10 cellular contexts compared by ENCODE assay signal in the genomic region with DNA sequence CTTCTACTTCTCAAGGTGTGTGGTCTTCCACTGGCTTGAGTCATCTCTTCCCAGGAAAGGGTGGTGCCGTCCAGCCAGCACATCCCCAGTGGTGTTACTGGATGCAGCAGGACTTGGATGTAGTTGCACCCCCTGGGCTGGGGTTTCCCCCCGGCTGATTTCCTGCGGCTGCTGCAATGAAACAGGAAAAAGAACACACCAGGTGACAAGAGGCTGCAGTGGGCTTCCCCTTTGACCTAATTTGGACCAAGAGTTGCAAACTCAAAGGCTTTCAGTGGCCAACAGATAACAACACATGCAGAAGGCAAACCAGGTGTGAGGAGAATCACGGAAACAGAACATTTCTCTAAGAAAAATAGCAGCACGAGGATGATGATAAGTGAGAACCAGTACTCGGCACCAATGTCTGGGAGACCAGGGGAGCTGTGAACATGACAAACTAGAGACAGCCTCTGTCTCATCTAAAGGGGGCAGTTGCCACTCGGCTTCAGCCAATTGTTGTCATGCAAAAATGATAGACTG.
A peak's percentile ranks its signal among the peaks of the same experiment; 100 is the strongest.
DNase-seq lines count a peak whose midpoint lies in the region; ATAC-seq, FAIRE-seq and TF ChIP-seq lines count a peak whose summit lies in the region.
"Had no signal": no experiment of that assay in that cellular context is flagged by ENCODE, and none has a peak within 500 bp of the region (broad histone marks: within the 10 kb centered on the region; RNA-seq: fewer than 3 reads in every experiment).

No MANE protein-coding gene starts in this region.

- H2BK120ac ChIP-seq in H1 (replicated peaks; ENCODE audit: low read depth, low read length) = no peak overlapping the region

- POLR2A ChIA-PET in H1 (lab: Charles Lee; ENCODE audit: partially characterized antibody) = no interaction called here

- H3K4me3 ChIP-seq in GM12864 (ENCODE audit: low read depth, low read length) (no peak overlapping the region), H1 (ENCODE audit: extremely low read depth in 1 of 4, insufficient read depth in 2 of 4, low read depth in 3 of 4, low read length in 4 of 4) (no peak overlapping the region), stomach (no peak overlapping the region)

- WGBS in H1 (ENCODE audit: extremely low coverage in 1 of 2, insufficient coverage in 1 of 2, insufficient read length in 1 of 2, insufficient replicate concordance in 2 of 2, low coverage in 1 of 2, low lambda C conversion rate in 2 of 2, missing lambda C conversion rate in 1 of 2), 2 experiments = 73% methylated on average over 7 of the region's 7 CpGs; no CpG with 5 or more reads in 1 of the 2 experiments
- 67 to 73% (median 69%) methylated on average over 7 of the region's 7 CpGs for WGBS in stomach, 5 donors

- no peaks in the 10 kb centered on the region for H3K79me2 ChIP-seq in H1 (ENCODE audit: control insufficient read depth in 1 of 2, insufficient read depth in 2 of 2, low read length in 2 of 2)

- H3K9me3 ChIP-seq in H1 (ENCODE audit: insufficient read depth in 2 of 2, low read depth in 1 of 2, low read length in 1 of 2) (no peaks in the 10 kb centered on the region), stomach (no peaks in the 10 kb centered on the region)

- H3K27ac ChIP-seq in H1 (ENCODE audit: low read depth, low read length) (no peak overlapping the region), stomach (no peak overlapping the region)

- no peak overlapping the region for H4K5ac ChIP-seq in H1 (ENCODE audit: insufficient read length, low read depth, low read length)

- H3K23me2 ChIP-seq in H1 (ENCODE audit: low read depth, low read length) = no peaks in the 10 kb centered on the region

- no peaks in the 10 kb centered on the region for H4K20me1 ChIP-seq in H1 (replicated peaks in 1 of 2; ENCODE audit: control insufficient read depth in 1 of 2, insufficient read depth in 2 of 2, low read length in 2 of 2)

- no peak overlapping the region for H4K8ac ChIP-seq in H1 (ENCODE audit: extremely low read depth, insufficient read depth, low read length)

- peaks cover 0 to 4% (median 1%) of the 10 kb centered on the region in 4 experiments; a peak in 3 of 7 replicates for H3K4me1 ChIP-seq in H1 (replicated peaks in 1 of 4; ENCODE audit: control insufficient read depth in 3 of 4, insufficient read depth in 4 of 4, low read length in 3 of 4)
- H3K4me1 ChIP-seq in stomach = peaks cover 0 to 13% (median 6%) of the 10 kb centered on the region in 4 donors

- H3K56ac ChIP-seq in H1 (replicated peaks; ENCODE audit: insufficient read length, low read depth, low read length) = no peak overlapping the region

- no peak overlapping the region for H2BK20ac ChIP-seq in H1 (ENCODE audit: low read length)

- no peak overlapping the region for H4K91ac ChIP-seq in H1 (replicated peaks; ENCODE audit: insufficient read length, low read length)

- H2BK5ac ChIP-seq in H1 (ENCODE audit: low read depth, low read length) = 0 out of 2 replicates have a peak overlapping the region, but pooled peaks have one; percentile 28

- H3K27me3 ChIP-seq in H1 (replicated peaks in 1 of 4; ENCODE audit: control insufficient read depth in 3 of 4, extremely low read depth in 1 of 4, insufficient read depth in 3 of 4, low read length in 3 of 4) = no peaks in the 10 kb centered on the region
- no peaks in the 10 kb centered on the region for H3K27me3 ChIP-seq in stomach

- no peak for TF ChIP-seq RAD21 in H1 (IDR thresholded peaks at IDR 0.05 in 1 of 2, conservative IDR thresholded peaks at IDR 0.05 in 1 of 2; ENCODE audit: low read depth in 2 of 2, low read length in 2 of 2)

- intact Hi-C loops in stomach (cut with DNase I; ENCODE audit: low total_unique reads) = no loop called here

- no peak overlapping the region for H3K4ac ChIP-seq in H1 (replicated peaks; ENCODE audit: insufficient read length, low read depth, low read length)

- no peak overlapping the region for H2BK12ac ChIP-seq in H1 (ENCODE audit: low read depth, low read length)

- H2AK5ac ChIP-seq in H1 (ENCODE audit: low read depth, low read length) = no peak overlapping the region

- no peak overlapping the region for H3K14ac ChIP-seq in H1 (ENCODE audit: insufficient read length)

- H2AFZ ChIP-seq in H1 (ENCODE audit: low read length) = no peak overlapping the region

- no peak overlapping the region for H3K18ac ChIP-seq in H1 (ENCODE audit: extremely low read depth, low read length)

- no peak overlapping the region for H2BK15ac ChIP-seq in H1 (ENCODE audit: low read length)

- H3K4me2 ChIP-seq in H1 (ENCODE audit: insufficient read depth in 1 of 2, low read depth in 2 of 2, low read length in 2 of 2) = peak overlapping the region in 1 of 2 experiments; percentile 2; a peak in 2 of 4 replicates

- TF ChIP-seq CTCF in GM12864 (IDR thresholded peaks at IDR 0.05; ENCODE audit: low read depth, low read length, missing control alignments) (no peak), H1 (IDR thresholded peaks at IDR 0.05; ENCODE audit: control extremely low read depth in 1 of 3, insufficient read depth in 1 of 3, low read depth in 1 of 3, low read length in 3 of 3) (no peak), stomach (IDR thresholded peaks at IDR 0.05) (no peak)

- FAIRE-seq in H1 (lab: Jason Lieb, UNC) = no peak
- FAIRE-seq: kidney had no signal

- peak; percentile 54 for DNase-seq in GM12864 (ENCODE audit: low read depth)
- DNase-seq in H1 (ENCODE audit: low read depth in 1 of 2, low spot score in 2 of 2) = peak in 1 of 2 experiments; percentile 34
- no peak for DNase-seq in HT-29 (ENCODE audit: low spot score)
- no peak for DNase-seq in NCI-H2196 (lab: John Stamatoyannopoulos, UW; ENCODE audit: unreplicated experiment)
- no peak for DNase-seq in Ammon's horn (ENCODE audit: low spot score)
- DNase-seq in stomach = no peak
- DNase-seq: activated CD4-positive, CD25-positive, alpha-beta regulatory T cell treated with anti-CD3 and anti-CD28 coated beads, Interleukin-2, amount 50 U/mL, for 72 hours; kidney had no signal

- CTCF ChIA-PET in H1 (lab: Charles Lee; ENCODE audit: partially characterized antibody) = interaction anchor here (0.9 to 64.1 kb wide), 7 partner anchors 13 to 224 kb away, joined by 3 to 1740 read pairs (median 4); no protein-coding TSS in a partner anchor

- peak; percentile 88 for ATAC-seq in GM21423 (IDR thresholded peaks at IDR 0.05; ENCODE audit: unreplicated experiment)
- ATAC-seq in HG03558 (IDR thresholded peaks at IDR 0.05; ENCODE audit: extremely low read depth, unreplicated experiment) = peak; percentile 66

- H3K9ac ChIP-seq in H1 (replicated peaks in 1 of 4; ENCODE audit: extremely low read depth in 1 of 4, low read depth in 3 of 4, low read length in 3 of 4) = no peak overlapping the region

- TF ChIP-seq POLR2A in H1 (IDR thresholded peaks at IDR 0.05; ENCODE audit: control extremely low read depth in 1 of 2, low read depth in 2 of 2, low read length in 2 of 2) (no peak), stomach (IDR thresholded peaks at IDR 0.05) (no peak)

- H3K23ac ChIP-seq in H1 (ENCODE audit: insufficient read length) = no peak overlapping the region

- H3K79me1 ChIP-seq in H1 (ENCODE audit: low read depth, low read length) = no peaks in the 10 kb centered on the region

- no peak for TF ChIP-seq EP300 in H1 (IDR thresholded peaks at IDR 0.05; ENCODE audit: borderline replicate concordance in 1 of 2, low read depth in 2 of 2, low read length in 2 of 2)
- TF ChIP-seq EP300 in stomach (IDR thresholded peaks at IDR 0.05) = no peak

- no peaks in the 10 kb centered on the region for H3K36me3 ChIP-seq in H1 (ENCODE audit: control insufficient read depth in 2 of 4, insufficient read depth in 4 of 4, low read length in 3 of 4)
- H3K36me3 ChIP-seq in stomach = no peaks in the 10 kb centered on the region

TF ChIP-seq in H1, 55 proteins besides CTCF, POLR2A, EP300 and RAD21:
- TF ChIP-seq JUND (IDR thresholded peaks at IDR 0.05; ENCODE audit: low read length) = 0 out of 2 replicates have a peak, but pooled peaks have one; percentile 22
- TF ChIP-seq HDAC2 (IDR thresholded peaks at IDR 0.05; ENCODE audit: borderline replicate concordance in 1 of 2, low read depth in 2 of 2, low read length in 2 of 2) = no peak
